ENCODE assay signal across 1 cellular context in the genomic region with DNA sequence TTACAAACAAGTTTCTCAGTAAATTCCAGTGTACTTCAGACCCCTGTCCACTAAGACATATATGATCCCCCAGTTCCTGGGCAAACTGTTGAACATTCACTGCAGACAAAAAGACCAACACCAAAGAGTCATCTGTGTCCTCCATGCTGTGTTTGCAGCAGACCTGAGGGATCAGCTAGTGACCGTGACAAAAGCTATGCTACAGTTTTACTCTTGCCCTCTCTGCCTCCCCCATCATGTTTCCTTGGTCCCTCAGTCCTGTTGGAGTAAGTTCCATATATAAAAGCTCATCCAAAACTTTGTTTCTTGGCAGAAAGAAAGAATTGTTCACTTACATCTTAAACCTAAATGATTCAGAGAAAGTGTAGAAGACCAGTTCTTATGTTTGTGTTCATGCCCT.
TF ChIP-seq lines count a peak whose summit lies in the region.

No MANE protein-coding gene starts in this region.

TF ChIP-seq in HepG2, 621 proteins besides CTCF, POLR2A, EP300 and RAD21:
- TF ChIP-seq HES4 (CRISPR knock-in tag; IDR thresholded peaks at IDR 0.05; ENCODE audit: borderline replicate concordance) (no peak), DNMT1 (CRISPR knock-in tag; IDR thresholded peaks at IDR 0.05) (no peak), RBM22 (optimal IDR thresholded peaks at IDR 0.05; ENCODE audit: low read length) (peak; percentile 58), RBAK (CRISPR knock-in tag; IDR thresholded peaks at IDR 0.05) (no peak), MEF2D (CRISPR knock-in tag; IDR thresholded peaks at IDR 0.05) (no peak), MAZ (IDR thresholded peaks at IDR 0.05; ENCODE audit: borderline replicate concordance, low read depth, low read length) (no peak), MAZ (CRISPR knock-in tag; IDR thresholded peaks at IDR 0.05; ENCODE audit: low read depth) (no peak), ZNF547 (CRISPR knock-in tag; IDR thresholded peaks at IDR 0.05) (no peak)
- TF ChIP-seq, protein P1, sequence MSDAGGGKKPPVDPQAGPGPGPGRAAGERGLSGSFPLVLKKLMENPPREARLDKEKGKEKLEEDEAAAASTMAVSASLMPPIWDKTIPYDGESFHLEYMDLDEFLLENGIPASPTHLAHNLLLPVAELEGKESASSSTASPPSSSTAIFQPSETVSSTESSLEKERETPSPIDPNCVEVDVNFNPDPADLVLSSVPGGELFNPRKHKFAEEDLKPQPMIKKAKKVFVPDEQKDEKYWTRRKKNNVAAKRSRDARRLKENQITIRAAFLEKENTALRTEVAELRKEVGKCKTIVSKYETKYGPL (CRISPR knock-in tag; IDR thresholded peaks at IDR 0.05), result no peak
